In genomic region chr2:219142329-219142728, GRCh38 we compare ENCODE assay signal across 12 cellular contexts. TPM values are rescaled to one million over a fixed set of nuclear protein-coding genes. Genes with fewer than 3 reads are reported as not detected.
DNase-seq lines count a peak whose midpoint lies in the region; ATAC-seq, FAIRE-seq and TF ChIP-seq lines count a peak whose summit lies in the region.
"Had no signal": no experiment of that assay in that cellular context is flagged by ENCODE, and none has a peak within 500 bp of the region (broad histone marks: within the 10 kb centered on the region; RNA-seq: fewer than 3 reads in every experiment).

No MANE protein-coding gene starts in this region.

- no peak overlapping the region for H2AFZ ChIP-seq in hepatocyte

- H3K36me3 ChIP-seq in kidney epithelial cell (ENCODE audit: control insufficient read depth, insufficient read depth, low read length) (no peaks in the 10 kb centered on the region), hepatocyte (replicated peaks; ENCODE audit: insufficient read depth, low read depth) (no peaks in the 10 kb centered on the region)

- H3K27ac ChIP-seq in hepatocyte = no peak overlapping the region
- H3K27ac ChIP-seq: dorsolateral prefrontal cortex had no signal

- 77% methylated on average over 6 of the region's 6 CpGs for WGBS in hepatocyte (ENCODE audit: low lambda C conversion rate, missing lambda C conversion rate)

- no peaks in the 10 kb centered on the region for H3K9me2 ChIP-seq in hepatocyte (replicated peaks; ENCODE audit: insufficient read depth)

- no peaks in the 10 kb centered on the region for H3K4me1 ChIP-seq in hepatocyte (ENCODE audit: insufficient read depth)

- H4K20me1 ChIP-seq in hepatocyte (ENCODE audit: insufficient read depth, poor library complexity, severe bottlenecking) = no peaks in the 10 kb centered on the region

- FAIRE-seq in HTR-8/SVneo (lab: Jason Lieb, UNC) = no peak

- H3K9me3 ChIP-seq in hepatocyte (ENCODE audit: low read depth) = no peaks in the 10 kb centered on the region

- no peak for ATAC-seq in HG03571 (IDR thresholded peaks at IDR 0.05; ENCODE audit: unreplicated experiment)

- peak; percentile 68 for TF ChIP-seq CTCF in AG09309 (IDR thresholded peaks at IDR 0.05; ENCODE audit: control insufficient read depth, insufficient read depth, low read depth, low read length, missing control alignments)
- peak; percentile 45 for TF ChIP-seq CTCF in astrocyte of the cerebellum (IDR thresholded peaks at IDR 0.05; ENCODE audit: low read depth, low read length, missing control alignments)
- peak; percentile 13 for TF ChIP-seq CTCF in kidney epithelial cell (IDR thresholded peaks at IDR 0.05; ENCODE audit: insufficient read depth, low read length, poor library complexity, severe bottlenecking)
- no peak for TF ChIP-seq CTCF in hepatocyte (IDR thresholded peaks at IDR 0.05; ENCODE audit: poor library complexity)

- H3K79me2 ChIP-seq in hepatocyte = no peaks in the 10 kb centered on the region

- H3K4me2 ChIP-seq in hepatocyte = no peak overlapping the region

- H3K27me3 ChIP-seq in kidney epithelial cell (ENCODE audit: control insufficient read depth, insufficient read depth, low read length) = no peaks in the 10 kb centered on the region
- no peaks in the 10 kb centered on the region for H3K27me3 ChIP-seq in hepatocyte
- H3K27me3 ChIP-seq: dorsolateral prefrontal cortex had no signal

- in situ Hi-C loops in astrocyte of the cerebellum (cut with HindIII; ENCODE audit: low sequenced_read_pairs) = no loop called here

- DNase-seq in AG09309 (ENCODE audit: low read depth) = peak; percentile 84
- peak; percentile 36 for DNase-seq in HTR-8/SVneo (ENCODE audit: insufficient read length, low spot score)
- peak; percentile 37 for DNase-seq in astrocyte of the cerebellum (ENCODE audit: low read depth)
- peak; percentile 64 for DNase-seq in kidney epithelial cell (ENCODE audit: low read depth)
- no peak for DNase-seq in DMS79 (lab: John Stamatoyannopoulos, UW)
- DNase-seq in hepatocyte (ENCODE audit: low spot score) = no peak
- no peak for DNase-seq in Ammon's horn (ENCODE audit: low spot score)
- DNase-seq: activated T-cell treated with anti-CD3 and anti-CD28 coated beads, Interleukin-2, amount 50 U/mL, for 1 hour; CD4-positive, alpha-beta memory T cell; dorsolateral prefrontal cortex; Karpas-422 had no signal

- no peak overlapping the region for H3K4me3 ChIP-seq in AG09309 (ENCODE audit: control insufficient read depth, low read depth, low read length)
- H3K4me3 ChIP-seq in astrocyte of the cerebellum (ENCODE audit: low read depth, low read length) = no peak overlapping the region
- H3K4me3 ChIP-seq in kidney epithelial cell (ENCODE audit: low read depth, low read length) = no peak overlapping the region
- no peak overlapping the region for H3K4me3 ChIP-seq in hepatocyte
- H3K4me3 ChIP-seq: dorsolateral prefrontal cortex had no signal

RNA-seq across cellular contexts. Expression of gene NHEJ1, which starts 18.3 kb away (rescaled TPM):
- total RNA-seq in kidney epithelial cell (16.1 and 19.1 TPM in 2 replicates), hepatocyte (27.8 and 28.2 TPM in 2 replicates)
- polyA plus RNA-seq in hepatocyte = 18.1 and 18.2 TPM in 2 replicates

RNA-seq across cellular contexts. Expression of gene SLC23A3, which starts 27.5 kb away (rescaled TPM):
- total RNA-seq in kidney epithelial cell (0.84 and 1.2 TPM in 2 replicates), hepatocyte (1.4 and 1.5 TPM in 2 replicates)
- 0.80 and 1.1 TPM in 2 replicates for polyA plus RNA-seq in hepatocyte
- polyA plus RNA-seq: CD4-positive, alpha-beta memory T cell had no signal

RNA-seq across cellular contexts. Expression of gene CNPPD1, which starts 34.4 kb away (rescaled TPM):
- 54.2 and 55.3 TPM in 2 replicates for total RNA-seq in kidney epithelial cell
- 25.8 and 34.0 TPM in 2 replicates for total RNA-seq in hepatocyte
- polyA plus RNA-seq in hepatocyte = 49.4 and 50.8 TPM in 2 replicates

RNA-seq across cellular contexts. Expression of gene RETREG2, which starts 35.7 kb away (rescaled TPM):
- 95.2 and 111 TPM in 2 replicates for total RNA-seq in kidney epithelial cell
- 89.1 and 93.3 TPM in 2 replicates for total RNA-seq in hepatocyte
- 81.0 and 90.7 TPM in 2 replicates for polyA plus RNA-seq in hepatocyte

Comparison
In these comparisons a context has a peak if more than half of its experiments do, and no peak if none do; other contexts are left out.
1. DNase-seq: peak in AG09309 (single experiment), HTR-8/SVneo (single experiment), astrocyte of the cerebellum (single experiment) and kidney epithelial cell (single experiment); none in DMS79 (single experiment), hepatocyte (single experiment) and Ammon's horn (single experiment).